8 cellular contexts compared by ENCODE assay signal in the genomic region with DNA sequence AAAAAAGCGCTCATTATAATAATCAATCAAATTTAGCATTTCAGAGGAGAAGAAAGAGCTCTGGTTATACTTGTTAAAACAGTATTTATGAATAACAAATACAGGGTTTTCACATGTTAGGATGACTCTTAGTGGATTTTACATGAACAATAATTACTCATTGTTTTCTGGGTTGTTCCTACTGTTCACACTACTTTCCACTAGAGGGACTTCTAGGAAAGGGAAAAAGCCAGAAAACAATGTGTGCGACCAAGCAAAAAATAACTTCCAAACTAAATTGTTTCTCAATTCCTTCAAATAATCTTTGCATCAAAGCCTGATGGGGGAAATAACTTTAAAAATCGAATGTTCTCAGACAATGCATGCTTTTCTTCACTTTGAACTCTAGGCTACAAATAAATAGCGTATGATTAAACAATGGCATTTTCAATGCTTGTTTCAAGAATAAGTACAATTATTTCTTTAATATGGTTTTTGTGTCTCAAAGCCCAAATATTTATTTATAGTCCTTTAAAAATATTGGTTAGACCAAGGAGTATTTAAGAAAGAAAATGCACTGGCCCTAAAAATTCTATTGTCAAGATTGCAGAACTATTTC.
A peak's percentile ranks its signal among the peaks of the same experiment; 100 is the strongest.
DNase-seq lines count a peak whose midpoint lies in the region; ATAC-seq and TF ChIP-seq lines count a peak whose summit lies in the region.

No MANE protein-coding gene starts in this region.

- H3K4me3 ChIP-seq in HEK293 (ENCODE audit: low read depth, low read length), result no peak overlapping the region
- no peak overlapping the region for H3K4me3 ChIP-seq in RWPE2 (ENCODE audit: severe bottlenecking)
- H3K4me3 ChIP-seq in fibroblast of the aortic adventitia (ENCODE audit: low read depth, low read length), result no peak overlapping the region
- no peak overlapping the region for H3K4me3 ChIP-seq in skeletal muscle satellite cell (ENCODE audit: low read length)
- no peak overlapping the region for H3K4me3 ChIP-seq in H7 (ENCODE audit: insufficient read depth, low read depth, low read length)

- no peak for TF ChIP-seq CTCF in HEK293 (tag by site-specific recombination; IDR thresholded peaks at IDR 0.05)
- TF ChIP-seq CTCF in RWPE2 (IDR thresholded peaks at IDR 0.05; ENCODE audit: poor library complexity, severe bottlenecking), result peak; percentile 86
- TF ChIP-seq CTCF in fibroblast of the aortic adventitia (IDR thresholded peaks at IDR 0.05; ENCODE audit: insufficient read depth, low read length), result peak; percentile 71

- H3K9me3 Mint-ChIP-seq in T-helper 2 cell treated with Interferon-gamma antibody and Interleukin-4, amounts not matched to agents 5 μg/mL and 100 μg/mL, for 36 hours, result no peaks in the 10 kb centered on the region

- H3K27me3 ChIP-seq in RWPE2 (ENCODE audit: insufficient read depth, poor library complexity, severe bottlenecking) (no peaks in the 10 kb centered on the region), skeletal muscle satellite cell (ENCODE audit: control insufficient read depth, insufficient read depth, low read length) (no peaks in the 10 kb centered on the region), H7 (ENCODE audit: control insufficient read depth, insufficient read depth, low read length) (no peaks in the 10 kb centered on the region)

- POLR2A ChIA-PET in HEK293 (lab: Yijun Ruan, JAX), result no interaction called here

- no peak overlapping the region for H3K27ac ChIP-seq in HEK293 (ENCODE audit: extremely low read depth, low read depth, low read length)
- H3K27ac ChIP-seq in RWPE2 (ENCODE audit: poor library complexity, severe bottlenecking), result no peak overlapping the region

- CTCF ChIA-PET in HEK293 (lab: Yijun Ruan, JAX), result interaction anchor here (0.6 to 3.5 kb wide), 14 partner anchors 10 to 1965 kb away, joined by 3 to 14 read pairs (median 3); no protein-coding TSS in a partner anchor

- H3K4me3 Mint-ChIP-seq in T-helper 2 cell treated with Interferon-gamma antibody and Interleukin-4, amounts not matched to agents 5 μg/mL and 100 μg/mL, for 36 hours, result no peak overlapping the region

- ATAC-seq in RWPE2 (ENCODE audit: low read depth) (peak; percentile 69), HG02852 (IDR thresholded peaks at IDR 0.05; ENCODE audit: unreplicated experiment) (no peak)

- no peaks in the 10 kb centered on the region for H3K36me3 ChIP-seq in HEK293 (ENCODE audit: control insufficient read depth in 2 of 2, insufficient read depth in 1 of 2, low read length in 2 of 2)
- no peaks in the 10 kb centered on the region for H3K36me3 ChIP-seq in RWPE2 (ENCODE audit: low read depth)
- no peaks in the 10 kb centered on the region for H3K36me3 ChIP-seq in skeletal muscle satellite cell (ENCODE audit: insufficient read depth, low read length)
- H3K36me3 ChIP-seq in H7 (replicated peaks; ENCODE audit: control insufficient read depth, insufficient read depth, low read length), result no peaks in the 10 kb centered on the region

- peak overlapping the region; percentile 22 for H3K4me2 ChIP-seq in skeletal muscle satellite cell (ENCODE audit: low read length)

- peaks cover 14% of the 10 kb centered on the region for H3K4me1 Mint-ChIP-seq in T-helper 2 cell treated with Interferon-gamma antibody and Interleukin-4, amounts not matched to agents 5 μg/mL and 100 μg/mL, for 36 hours (ENCODE audit: low read depth)

- H3K36me3 Mint-ChIP-seq in T-helper 2 cell treated with Interferon-gamma antibody and Interleukin-4, amounts not matched to agents 5 μg/mL and 100 μg/mL, for 36 hours (ENCODE audit: low read depth), result no peaks in the 10 kb centered on the region

- no peak overlapping the region for H3K27ac Mint-ChIP-seq in T-helper 2 cell treated with Interferon-gamma antibody and Interleukin-4, amounts not matched to agents 5 μg/mL and 100 μg/mL, for 36 hours

- DNase-seq in D341Med (ENCODE audit: low spot score), result peak; percentile 30
- no peak for DNase-seq in RWPE2 (ENCODE audit: low spot score)
- DNase-seq in fibroblast of the aortic adventitia (ENCODE audit: low read depth), result peak; percentile 67
- no peak for DNase-seq in T-helper 2 cell treated with Interferon-gamma antibody and Interleukin-4, amounts not matched to agents 5 μg/mL and 100 μg/mL, for 36 hours (ENCODE audit: low spot score)
- no peak for DNase-seq in H7

- H3K4me1 ChIP-seq in HEK293 (ENCODE audit: control insufficient read depth, insufficient read depth, low read length), result peaks cover 2% of the 10 kb centered on the region; the same call in 1 of the 2 replicates
- H3K4me1 ChIP-seq in RWPE2 (ENCODE audit: insufficient read depth, poor library complexity, severe bottlenecking), result peaks cover 12% of the 10 kb centered on the region
- peaks cover 15% of the 10 kb centered on the region for H3K4me1 ChIP-seq in skeletal muscle satellite cell (ENCODE audit: control insufficient read depth, insufficient read depth, low read length)

- H3K27me3 Mint-ChIP-seq in T-helper 2 cell treated with Interferon-gamma antibody and Interleukin-4, amounts not matched to agents 5 μg/mL and 100 μg/mL, for 36 hours (ENCODE audit: low read depth), result peaks cover 35% of the 10 kb centered on the region

- H3K9me3 ChIP-seq in HEK293 (ENCODE audit: control insufficient read depth, insufficient read depth, low read depth, low read length) (no peaks in the 10 kb centered on the region), RWPE2 (ENCODE audit: severe bottlenecking) (no peaks in the 10 kb centered on the region), skeletal muscle satellite cell (replicated peaks; ENCODE audit: low read length) (no peaks in the 10 kb centered on the region)

- H3K9ac ChIP-seq in skeletal muscle satellite cell (ENCODE audit: low read depth, low read length), result peak overlapping the region; percentile 26

TF ChIP-seq in HEK293, 187 proteins besides CTCF, POLR2A, EP300 and RAD21:
- TF ChIP-seq, protein P1, sequence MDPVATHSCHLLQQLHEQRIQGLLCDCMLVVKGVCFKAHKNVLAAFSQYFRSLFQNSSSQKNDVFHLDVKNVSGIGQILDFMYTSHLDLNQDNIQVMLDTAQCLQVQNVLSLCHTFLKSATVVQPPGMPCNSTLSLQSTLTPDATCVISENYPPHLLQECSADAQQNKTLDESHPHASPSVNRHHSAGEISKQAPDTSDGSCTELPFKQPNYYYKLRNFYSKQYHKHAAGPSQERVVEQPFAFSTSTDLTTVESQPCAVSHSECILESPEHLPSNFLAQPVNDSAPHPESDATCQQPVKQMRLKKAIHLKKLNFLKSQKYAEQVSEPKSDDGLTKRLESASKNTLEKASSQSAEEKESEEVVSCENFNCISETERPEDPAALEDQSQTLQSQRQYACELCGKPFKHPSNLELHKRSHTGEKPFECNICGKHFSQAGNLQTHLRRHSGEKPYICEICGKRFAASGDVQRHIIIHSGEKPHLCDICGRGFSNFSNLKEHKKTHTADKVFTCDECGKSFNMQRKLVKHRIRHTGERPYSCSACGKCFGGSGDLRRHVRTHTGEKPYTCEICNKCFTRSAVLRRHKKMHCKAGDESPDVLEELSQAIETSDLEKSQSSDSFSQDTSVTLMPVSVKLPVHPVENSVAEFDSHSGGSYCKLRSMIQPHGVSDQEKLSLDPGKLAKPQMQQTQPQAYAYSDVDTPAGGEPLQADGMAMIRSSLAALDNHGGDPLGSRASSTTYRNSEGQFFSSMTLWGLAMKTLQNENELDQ (tag by site-specific recombination; IDR thresholded peaks at IDR 0.05; ENCODE audit: low read depth), result no peak
- peak; percentile 86 for TF ChIP-seq ZNF654 (tag by site-specific recombination; IDR thresholded peaks at IDR 0.05; ENCODE audit: low read depth)
- peak; percentile 62; the same call in 1 of the 2 replicates for TF ChIP-seq ZNF660 (tag by site-specific recombination; IDR thresholded peaks at IDR 0.05)
- TF ChIP-seq ZNF521 (tag by site-specific recombination; IDR thresholded peaks at IDR 0.05), result no peak
TF ChIP-seq in HEK293: peak in this region for 2.

Comparison
In these comparisons a context has a peak if more than half of its experiments do, and no peak if none do; other contexts are left out.
1. DNase-seq: peak in D341Med (single experiment) and fibroblast of the aortic adventitia (single experiment); none in RWPE2 (single experiment), T-helper 2 cell treated with Interferon-gamma antibody and Interleukin-4, amounts not matched to agents 5 μg/mL and 100 μg/mL, for 36 hours (single experiment) and H7 (single experiment).